In the genomic region with DNA sequence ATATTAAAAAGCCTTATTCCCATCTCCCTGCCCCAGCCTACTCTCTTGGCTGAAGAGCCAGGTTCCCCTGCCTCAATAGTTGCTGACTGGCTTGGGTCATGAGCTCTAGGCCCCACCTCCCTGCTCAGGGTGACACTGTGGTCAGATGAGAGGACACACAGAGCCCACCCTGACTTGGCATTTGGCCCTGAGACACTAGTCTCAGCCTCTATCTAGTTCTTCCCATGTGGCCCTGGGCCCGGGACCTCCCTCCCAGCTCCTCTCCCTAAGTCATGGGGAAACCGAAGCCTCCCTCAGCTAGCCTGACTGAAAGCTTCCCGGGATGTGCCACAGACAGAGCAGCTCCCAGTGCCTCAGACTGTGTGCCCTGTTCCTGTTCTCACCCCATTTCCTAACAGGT, we compare ENCODE assay signal across 27 cellular contexts. TPM values are rescaled to one million over a fixed set of nuclear protein-coding genes. Genes with fewer than 3 reads are reported as not detected.
DNase-seq lines count a peak whose midpoint lies in the region; ATAC-seq and TF ChIP-seq lines count a peak whose summit lies in the region.
"Had no signal": no experiment of that assay in that cellular context is flagged by ENCODE, and none has a peak within 500 bp of the region (broad histone marks: within the 10 kb centered on the region; RNA-seq: fewer than 3 reads in every experiment).

No MANE protein-coding gene starts in this region.

- H3K9ac ChIP-seq in colonic mucosa (ENCODE audit: low read depth in 2 of 2, low read length in 2 of 2) (no peak overlapping the region), subcutaneous abdominal adipose tissue (ENCODE audit: low read length in 5 of 5) (no peak overlapping the region)

- H3K4me1 ChIP-seq in heart right ventricle (peaks cover 28 to 96% (median 63%) of the 10 kb centered on the region in 9 donors), colonic mucosa (no peaks in the 10 kb centered on the region), subcutaneous abdominal adipose tissue (ENCODE audit: control insufficient read depth in 5 of 5, insufficient read depth in 5 of 5, low read length in 5 of 5) (peaks cover 16 to 72% (median 60%) of the 10 kb centered on the region in 5 donors)

- intact Hi-C loops in heart right ventricle (cut with DNase I): loop anchor here in 7 of 10 donors (2.0 to 10.0 kb wide), 7 partner anchors 47 to 200 kb away; a partner anchor contains a TSS
- intact Hi-C loops in left ventricle myocardium superior (cut with micrococcal nuclease): loop anchor here (10.0 kb wide), 1 partner anchor 90 kb away; no protein-coding TSS in a partner anchor
- intact Hi-C loops in colonic mucosa (cut with DNase I): loop anchor here (10.0 kb wide), 1 partner anchor 190 kb away; a partner anchor contains a TSS

- no peaks in the 10 kb centered on the region for H3K9me3 Mint-ChIP-seq in nephron progenitor cell
- H3K9me3 Mint-ChIP-seq: HFFc6; T-helper 1 cell treated with Interleukin-12 subunit alpha and Interleukin-12 subunit beta and Interleukin-4 antibody, amounts not matched to agents 30 μg/mL and 1 μg/mL, for 36 hours had no signal

- peak overlapping the region in 8 of 10 donors; percentile 3 to 100 (median 62) for H3K27ac ChIP-seq in heart right ventricle
- H3K27ac ChIP-seq in colonic mucosa: no peak overlapping the region
- peak overlapping the region; percentile 77 for H3K27ac ChIP-seq in subcutaneous abdominal adipose tissue (ENCODE audit: low read depth, low read length)
- H3K27ac ChIP-seq: GM23248, neutrophil had no signal

- H3K4me1 Mint-ChIP-seq in nephron progenitor cell: peaks cover 71% of the 10 kb centered on the region

- H3K36me3 ChIP-seq in heart right ventricle (peaks cover 0 to 43% (median 12%) of the 10 kb centered on the region in 9 donors), colonic mucosa (no peaks in the 10 kb centered on the region), subcutaneous abdominal adipose tissue (ENCODE audit: control insufficient read depth in 5 of 5, insufficient read depth in 5 of 5, low read length in 5 of 5) (peaks cover 0 to 17% (median 9%) of the 10 kb centered on the region in 5 donors)
- H3K36me3 ChIP-seq: neutrophil had no signal

- DNase-seq in heart right ventricle (peak in 1 of 2 donors; percentile 22), left ventricle myocardium superior (no peak), colonic mucosa (peak; percentile 18), nephron progenitor cell (no peak), COLO668 (lab: John Stamatoyannopoulos, UW; ENCODE audit: unreplicated experiment) (no peak), T-helper 1 cell (no peak)
- DNase-seq: activated CD4-positive, alpha-beta T cell treated with anti-CD3 and anti-CD28 coated beads for 4 hours; activated effector memory CD4-positive, alpha-beta T cell treated with anti-CD3 and anti-CD28 coated beads, Interleukin-2, amount 50 U/mL, for 16 hours; activated T-cell treated with anti-CD3 and anti-CD28 coated beads, Interleukin-2, amount 50 U/mL, for 1 hour; EL; GM23248; HFFc6; mucosa of descending colon; NCI-H1092 treated with DMSO at 0.1 percent for 48 hours; NCI-H1930; NCI-H2227 treated with DMSO at 0.1 percent for 48 hours; NCI-H526 treated with DMSO at 0.1 percent for 48 hours; stimulated activated CD4-positive, alpha-beta T cell treated with anti-CD3 and anti-CD28 coated beads, Interleukin-2, amount 100 ng/mL, for 24 hours; stomach had no signal

- WGBS in heart right ventricle, 2 donors: 61 to 77% methylated on average over 3 of the region's 3 CpGs

- peaks cover 6% of the 10 kb centered on the region for H3K27me3 Mint-ChIP-seq in nephron progenitor cell (ENCODE audit: low read depth, poor library complexity)

- peak overlapping the region; percentile 14 for H3K4me3 Mint-ChIP-seq in nephron progenitor cell

- H3K9me3 ChIP-seq in heart right ventricle (no peaks in the 10 kb centered on the region), colonic mucosa (no peaks in the 10 kb centered on the region), subcutaneous abdominal adipose tissue (ENCODE audit: control insufficient read depth in 5 of 5, low read length in 5 of 5) (no peaks in the 10 kb centered on the region)
- H3K9me3 ChIP-seq: mucosa of descending colon, neutrophil, stomach, tibial nerve had no signal

- no peak overlapping the region for H3K4me3 ChIP-seq in heart right ventricle
- no peak overlapping the region for H3K4me3 ChIP-seq in colonic mucosa
- no peak overlapping the region for H3K4me3 ChIP-seq in subcutaneous abdominal adipose tissue (ENCODE audit: low read depth in 1 of 5, low read length in 5 of 5)
- H3K4me3 ChIP-seq: lung, mucosa of descending colon, tibial nerve had no signal

- no peaks in the 10 kb centered on the region for H3K36me3 Mint-ChIP-seq in nephron progenitor cell (ENCODE audit: low read depth)
- H3K36me3 Mint-ChIP-seq: CD4-positive, CD25-positive, alpha-beta regulatory T cell had no signal

- no peak overlapping the region for H3K27ac Mint-ChIP-seq in nephron progenitor cell
- H3K27ac Mint-ChIP-seq: HFFc6; T-helper 1 cell treated with Interleukin-12 subunit alpha and Interleukin-12 subunit beta and Interleukin-4 antibody, amounts not matched to agents 30 μg/mL and 1 μg/mL, for 36 hours had no signal

- ATAC-seq in heart right ventricle: no peak
- ATAC-seq in left ventricle myocardium superior: no peak
- no peak for ATAC-seq in GM19455 (IDR thresholded peaks at IDR 0.05; ENCODE audit: unreplicated experiment)
- ATAC-seq: mucosa of descending colon had no signal

- TF ChIP-seq CTCF in heart right ventricle (IDR thresholded peaks at IDR 0.05): no peak
- TF ChIP-seq CTCF in colonic mucosa (IDR thresholded peaks at IDR 0.05): no peak
- no peak for TF ChIP-seq CTCF in nephron progenitor cell (IDR thresholded peaks at IDR 0.05)

- no peaks in the 10 kb centered on the region for H3K27me3 ChIP-seq in heart right ventricle
- no peaks in the 10 kb centered on the region for H3K27me3 ChIP-seq in colonic mucosa
- no peaks in the 10 kb centered on the region for H3K27me3 ChIP-seq in subcutaneous abdominal adipose tissue (ENCODE audit: control insufficient read depth in 5 of 5, insufficient read depth in 4 of 5, low read length in 5 of 5)
- H3K27me3 ChIP-seq: stomach, tibial nerve had no signal

RNA-seq across cellular contexts. Expression of a gene that starts 5.8 kb away (rescaled TPM):
- total RNA-seq in heart right ventricle: 10 to 100 TPM in 2 of 10 donors, 1 to 10 TPM in 8; 4.5 to 12.2 (median 6.0) TPM
- polyA plus RNA-seq in heart right ventricle: 1 to 10 TPM in 1 of 2 donors, under 1 TPM in 1; 0.91 to 4.1 TPM
- 3.2 TPM for total RNA-seq in left ventricle myocardium superior
- under 1 TPM; 0.12 to 0.32 TPM for total RNA-seq in colonic mucosa
- total RNA-seq: CD4-positive, CD25-positive, alpha-beta regulatory T cell; RPMI7951 had no signal

RNA-seq across cellular contexts. Expression of a gene that starts 14.8 kb away (rescaled TPM):
- 100 to 1,000 TPM; 589 to 777 (median 703) TPM for total RNA-seq in heart right ventricle
- 100 to 1,000 TPM; 129 to 344 TPM for polyA plus RNA-seq in heart right ventricle
- 675 TPM for total RNA-seq in left ventricle myocardium superior
- total RNA-seq in colonic mucosa: 10 to 100 TPM; 32.4 to 62.9 TPM
- polyA plus RNA-seq: CD4-positive, CD25-positive, alpha-beta regulatory T cell had no signal

RNA-seq across cellular contexts. Expression of a gene that starts 45.6 kb away (rescaled TPM):
- total RNA-seq in heart right ventricle: 10 to 100 TPM; 23.4 to 41.0 (median 29.3) TPM
- 10 to 100 TPM; 18.6 to 28.8 TPM for polyA plus RNA-seq in heart right ventricle
- total RNA-seq in left ventricle myocardium superior: 28.9 TPM
- 10 to 100 TPM; 40.0 to 42.6 TPM for total RNA-seq in colonic mucosa

Comparison
In these comparisons a context has a peak if more than half of its experiments do, and no peak if none do; other contexts are left out.
1. RNA of a gene that starts 14.8 kb away (total RNA-seq): 589 to 777 TPM in heart right ventricle and 675 TPM in left ventricle myocardium superior (single experiment); 32.4 to 62.9 TPM in colonic mucosa; every median in the first group is over 4 times any median in the second.